ENCODE assay signal across 1 cellular context in genomic region chr2:159797468-159798375, GRCh38.
A peak's percentile ranks its signal among the peaks of the same experiment; 100 is the strongest.
TF ChIP-seq lines count a peak whose summit lies in the region.

CD302 (minus strand) TSS chr2:159798208; CDS start chr2:159798198, 10 bp downstream.

TF ChIP-seq in HepG2, 621 proteins besides CTCF, POLR2A, EP300 and RAD21 (continued from another document and continues in another):
- TF ChIP-seq ZNF780A (CRISPR knock-in tag; IDR thresholded peaks at IDR 0.05) = peak; percentile 97
- TF ChIP-seq MYPOP (CRISPR knock-in tag; IDR thresholded peaks at IDR 0.05) = peak; percentile 85
- peak; percentile 38; the same call in 1 of the 2 replicates for TF ChIP-seq POLR2AphosphoS5 (IDR thresholded peaks at IDR 0.05; ENCODE audit: low read depth, low read length)
- TF ChIP-seq, protein P1, sequence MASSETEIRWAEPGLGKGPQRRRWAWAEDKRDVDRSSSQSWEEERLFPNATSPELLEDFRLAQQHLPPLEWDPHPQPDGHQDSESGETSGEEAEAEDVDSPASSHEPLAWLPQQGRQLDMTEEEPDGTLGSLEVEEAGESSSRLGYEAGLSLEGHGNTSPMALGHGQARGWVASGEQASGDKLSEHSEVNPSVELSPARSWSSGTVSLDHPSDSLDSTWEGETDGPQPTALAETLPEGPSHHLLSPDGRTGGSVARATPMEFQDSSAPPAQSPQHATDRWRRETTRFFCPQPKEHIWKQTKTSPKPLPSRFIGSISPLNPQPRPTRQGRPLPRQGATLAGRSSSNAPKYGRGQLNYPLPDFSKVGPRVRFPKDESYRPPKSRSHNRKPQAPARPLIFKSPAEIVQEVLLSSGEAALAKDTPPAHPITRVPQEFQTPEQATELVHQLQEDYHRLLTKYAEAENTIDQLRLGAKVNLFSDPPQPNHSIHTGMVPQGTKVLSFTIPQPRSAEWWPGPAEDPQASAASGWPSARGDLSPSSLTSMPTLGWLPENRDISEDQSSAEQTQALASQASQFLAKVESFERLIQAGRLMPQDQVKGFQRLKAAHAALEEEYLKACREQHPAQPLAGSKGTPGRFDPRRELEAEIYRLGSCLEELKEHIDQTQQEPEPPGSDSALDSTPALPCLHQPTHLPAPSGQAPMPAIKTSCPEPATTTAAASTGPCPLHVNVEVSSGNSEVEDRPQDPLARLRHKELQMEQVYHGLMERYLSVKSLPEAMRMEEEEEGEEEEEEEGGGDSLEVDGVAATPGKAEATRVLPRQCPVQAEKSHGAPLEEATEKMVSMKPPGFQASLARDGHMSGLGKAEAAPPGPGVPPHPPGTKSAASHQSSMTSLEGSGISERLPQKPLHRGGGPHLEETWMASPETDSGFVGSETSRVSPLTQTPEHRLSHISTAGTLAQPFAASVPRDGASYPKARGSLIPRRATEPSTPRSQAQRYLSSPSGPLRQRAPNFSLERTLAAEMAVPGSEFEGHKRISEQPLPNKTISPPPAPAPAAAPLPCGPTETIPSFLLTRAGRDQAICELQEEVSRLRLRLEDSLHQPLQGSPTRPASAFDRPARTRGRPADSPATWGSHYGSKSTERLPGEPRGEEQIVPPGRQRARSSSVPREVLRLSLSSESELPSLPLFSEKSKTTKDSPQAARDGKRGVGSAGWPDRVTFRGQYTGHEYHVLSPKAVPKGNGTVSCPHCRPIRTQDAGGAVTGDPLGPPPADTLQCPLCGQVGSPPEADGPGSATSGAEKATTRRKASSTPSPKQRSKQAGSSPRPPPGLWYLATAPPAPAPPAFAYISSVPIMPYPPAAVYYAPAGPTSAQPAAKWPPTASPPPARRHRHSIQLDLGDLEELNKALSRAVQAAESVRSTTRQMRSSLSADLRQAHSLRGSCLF (CRISPR knock-in tag; IDR thresholded peaks at IDR 0.05; ENCODE audit: borderline replicate concordance) = peak; percentile 86; the same call in 1 of the 2 replicates
- no peak for TF ChIP-seq ZNF207 (IDR thresholded peaks at IDR 0.05; ENCODE audit: borderline replicate concordance)
- 0 out of 2 replicates have a peak, but pooled peaks have one; percentile 35 for TF ChIP-seq SAP130 (CRISPR knock-in tag; IDR thresholded peaks at IDR 0.05; ENCODE audit: low read depth)
- TF ChIP-seq PRPF4 (IDR thresholded peaks at IDR 0.05; ENCODE audit: low read depth, low read length, poor library complexity, severe bottlenecking) = no peak
- peak; percentile 65 for TF ChIP-seq POGZ (CRISPR knock-in tag; IDR thresholded peaks at IDR 0.05)
- no peak for TF ChIP-seq ZNF570 (CRISPR knock-in tag; IDR thresholded peaks at IDR 0.05; ENCODE audit: borderline replicate concordance)
- peak; percentile 80; the same call in 1 of the 2 replicates for TF ChIP-seq HNRNPL (IDR thresholded peaks at IDR 0.05; ENCODE audit: low read depth, low read length)
- peak; percentile 73 for TF ChIP-seq ZBTB2 (CRISPR knock-in tag; IDR thresholded peaks at IDR 0.05; ENCODE audit: low read depth)
- peak; percentile 79; the same call in 1 of the 2 replicates for TF ChIP-seq BRF2 (CRISPR knock-in tag; IDR thresholded peaks at IDR 0.05)
- TF ChIP-seq ZNF468 (CRISPR knock-in tag; IDR thresholded peaks at IDR 0.05) = no peak
- no peak for TF ChIP-seq HNRNPH1 (optimal IDR thresholded peaks at IDR 0.05; ENCODE audit: low read depth, low read length)
- TF ChIP-seq KLF15 (CRISPR knock-in tag; IDR thresholded peaks at IDR 0.05; ENCODE audit: borderline replicate concordance) = peak; percentile 86
- TF ChIP-seq NR2C2 (CRISPR knock-in tag; IDR thresholded peaks at IDR 0.05; ENCODE audit: borderline replicate concordance) = peak; percentile 58; the same call in 1 of the 2 replicates
- TF ChIP-seq TERF1 (CRISPR knock-in tag; IDR thresholded peaks at IDR 0.05) = no peak
- TF ChIP-seq FOXK1 (CRISPR knock-in tag; IDR thresholded peaks at IDR 0.05; ENCODE audit: borderline replicate concordance, low read depth) = no peak
- TF ChIP-seq LBX2 (CRISPR knock-in tag; IDR thresholded peaks at IDR 0.05; ENCODE audit: borderline replicate concordance) = peak; percentile 96; the same call in 1 of the 2 replicates
- TF ChIP-seq THYN1 (CRISPR knock-in tag; IDR thresholded peaks at IDR 0.05; ENCODE audit: borderline replicate concordance, low read depth) = no peak; the same call in 1 of the 2 replicates
- no peak for TF ChIP-seq CEBPZ (IDR thresholded peaks at IDR 0.05; ENCODE audit: low read length)
- peak; percentile 87; the same call in 1 of the 2 replicates for TF ChIP-seq THAP7 (CRISPR knock-in tag; IDR thresholded peaks at IDR 0.05)
- peak; percentile 85; the same call in 1 of the 2 replicates for TF ChIP-seq ARHGAP35 (CRISPR knock-in tag; IDR thresholded peaks at IDR 0.05; ENCODE audit: borderline replicate concordance)
- peak; percentile 89 for TF ChIP-seq KLF12 (CRISPR knock-in tag; IDR thresholded peaks at IDR 0.05; ENCODE audit: borderline replicate concordance)
- peak; percentile 94 for TF ChIP-seq NR1H2 (CRISPR knock-in tag; IDR thresholded peaks at IDR 0.05; ENCODE audit: borderline replicate concordance, low read depth)
- no peak; the same call in 1 of the 2 replicates for TF ChIP-seq ZSCAN29 (CRISPR knock-in tag; conservative IDR thresholded peaks at IDR 0.05)
- peak; percentile 45; the same call in 1 of the 2 replicates for TF ChIP-seq MAZ (IDR thresholded peaks at IDR 0.05; ENCODE audit: borderline replicate concordance, low read depth, low read length)
- TF ChIP-seq MAZ (CRISPR knock-in tag; IDR thresholded peaks at IDR 0.05; ENCODE audit: low read depth) = peak; percentile 96
- no peak; the same call in 1 of the 2 replicates for TF ChIP-seq PAX8 (CRISPR knock-in tag; IDR thresholded peaks at IDR 0.05; ENCODE audit: borderline replicate concordance)
- peak; percentile 79; the same call in 1 of the 2 replicates for TF ChIP-seq ZSCAN21 (CRISPR knock-in tag; IDR thresholded peaks at IDR 0.05; ENCODE audit: borderline replicate concordance)
- TF ChIP-seq ZBTB25 (CRISPR knock-in tag; IDR thresholded peaks at IDR 0.05) = peak; percentile 61; the same call in 1 of the 2 replicates
- TF ChIP-seq ZNF777 (CRISPR knock-in tag; IDR thresholded peaks at IDR 0.05) = peak; percentile 100
- TF ChIP-seq ATF7-NPFF (CRISPR knock-in tag; IDR thresholded peaks at IDR 0.05; ENCODE audit: low read depth) = peak; percentile 94
- TF ChIP-seq PITX1 (CRISPR knock-in tag; IDR thresholded peaks at IDR 0.05) = peak; percentile 56; the same call in 1 of the 2 replicates
- peak; percentile 70; the same call in 1 of the 2 replicates for TF ChIP-seq BRCA1 (CRISPR knock-in tag; IDR thresholded peaks at IDR 0.05)
- TF ChIP-seq MYC (CRISPR knock-in tag; IDR thresholded peaks at IDR 0.05; ENCODE audit: borderline replicate concordance) = peak; percentile 84
- peak; percentile 81; the same call in 1 of the 2 replicates for TF ChIP-seq ZNF788 (CRISPR knock-in tag; IDR thresholded peaks at IDR 0.05; ENCODE audit: borderline replicate concordance)
- peak; percentile 81 for TF ChIP-seq AGO1 (IDR thresholded peaks at IDR 0.05; ENCODE audit: low read depth, low read length, poor library complexity, severe bottlenecking)
- TF ChIP-seq PHF5A (CRISPR knock-in tag; IDR thresholded peaks at IDR 0.05; ENCODE audit: low read depth, unreplicated experiment) = no peak
- TF ChIP-seq ZNF614 (CRISPR knock-in tag; IDR thresholded peaks at IDR 0.05; ENCODE audit: borderline replicate concordance) = 0 out of 2 replicates have a peak, but pooled peaks have one; percentile 40
- peak; percentile 85; the same call in 1 of the 2 replicates for TF ChIP-seq PCBP1 (IDR thresholded peaks at IDR 0.05; ENCODE audit: borderline replicate concordance, low read depth, low read length)
- peak; percentile 95 for TF ChIP-seq ARNT2 (CRISPR knock-in tag; IDR thresholded peaks at IDR 0.05; ENCODE audit: low read depth)
- peak; percentile 98 for TF ChIP-seq SALL2 (CRISPR knock-in tag; IDR thresholded peaks at IDR 0.05)
- peak; percentile 93; the same call in 1 of the 2 replicates for TF ChIP-seq ZNF839 (CRISPR knock-in tag; IDR thresholded peaks at IDR 0.05; ENCODE audit: borderline replicate concordance)
- TF ChIP-seq ZNF652 (CRISPR knock-in tag; IDR thresholded peaks at IDR 0.05; ENCODE audit: borderline replicate concordance, low read depth) = no peak
- 0 out of 2 replicates have a peak, but pooled peaks have one; percentile 36 for TF ChIP-seq ZC3H4 (CRISPR knock-in tag; IDR thresholded peaks at IDR 0.05; ENCODE audit: borderline replicate concordance)
- TF ChIP-seq ZFP41 (CRISPR knock-in tag; IDR thresholded peaks at IDR 0.05; ENCODE audit: borderline replicate concordance) = peak; percentile 92; the same call in 1 of the 2 replicates
- TF ChIP-seq, protein P2, sequence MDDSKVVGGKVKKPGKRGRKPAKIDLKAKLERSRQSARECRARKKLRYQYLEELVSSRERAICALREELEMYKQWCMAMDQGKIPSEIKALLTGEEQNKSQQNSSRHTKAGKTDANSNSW (CRISPR knock-in tag; IDR thresholded peaks at IDR 0.05; ENCODE audit: borderline replicate concordance) = peak; percentile 97
